24 cellular contexts compared by ENCODE assay signal in genomic region chr13:109009756-109010155, GRCh38.
"Had no signal": no experiment of that assay in that cellular context is flagged by ENCODE, and none has a peak within 500 bp of the region (broad histone marks: within the 10 kb centered on the region; RNA-seq: fewer than 3 reads in every experiment).

No MANE protein-coding gene starts in this region.

- DNase-seq: colonic mucosa; cortex of kidney; effector CD8-positive, alpha-beta T cell; effector memory CD8-positive, alpha-beta T cell; endodermal cell; erythroblast; esophagus squamous epithelium; foreskin fibroblast; foreskin melanocyte; gastrocnemius medialis; glutamatergic neuron; head of caudate nucleus; heart right ventricle; hippocampal formation; left cardiac atrium; left lung; left ventricle myocardium superior; lower lobe of right lung; mesenchymal stem cell; mucosa of descending colon had no signal

- H3K4me1 Mint-ChIP-seq: mesothelial cell of epicardium had no signal

- H3K9me3 Mint-ChIP-seq: dendritic cell treated with granulocyte-macrophage colony-stimulating factor and Interleukin-4, amounts not matched to agents 40 ng/mL and 50 ng/mL, for 4 days had no signal

- ATAC-seq: effector memory CD8-positive, alpha-beta T cell; esophagus mucosa; gastrocnemius medialis; heart right ventricle; left cardiac atrium; left lung; left ventricle myocardium superior; lower lobe of right lung; mucosa of descending colon had no signal

- H3K36me3 ChIP-seq: colonic mucosa, esophagus squamous epithelium, gastrocnemius medialis, heart right ventricle, left lung, lower lobe of right lung had no signal

- H3K27ac Mint-ChIP-seq: dendritic cell treated with granulocyte-macrophage colony-stimulating factor and Interleukin-4, amounts not matched to agents 40 ng/mL and 50 ng/mL, for 4 days; effector memory CD8-positive, alpha-beta T cell; endodermal cell; mesothelial cell of epicardium had no signal

- H3K27me3 Mint-ChIP-seq: dendritic cell treated with granulocyte-macrophage colony-stimulating factor and Interleukin-4, amounts not matched to agents 40 ng/mL and 50 ng/mL, for 4 days; effector memory CD8-positive, alpha-beta T cell had no signal

- H3K27me3 ChIP-seq: colonic mucosa, esophagus squamous epithelium, gastrocnemius medialis, left lung had no signal

- H3K4me3 ChIP-seq: colonic mucosa, esophagus squamous epithelium, gastrocnemius medialis, heart right ventricle, left lung, lower lobe of right lung, mucosa of descending colon had no signal

- H3K36me3 Mint-ChIP-seq: mesothelial cell of epicardium had no signal

- H3K27ac ChIP-seq: colonic mucosa, epithelial cell of prostate, esophagus squamous epithelium, gastrocnemius medialis, heart right ventricle, left lung, lower lobe of right lung had no signal

- H3K9me3 ChIP-seq: colonic mucosa, esophagus squamous epithelium, gastrocnemius medialis, left lung, lower lobe of right lung, mucosa of descending colon had no signal

- H3K4me1 ChIP-seq: colonic mucosa, esophagus squamous epithelium, gastrocnemius medialis, heart right ventricle, left lung, lower lobe of right lung had no signal

- H3K4me3 Mint-ChIP-seq: dendritic cell treated with granulocyte-macrophage colony-stimulating factor and Interleukin-4, amounts not matched to agents 40 ng/mL and 50 ng/mL, for 4 days; effector memory CD8-positive, alpha-beta T cell; endodermal cell; mesothelial cell of epicardium had no signal
